Comparison of ENCODE assay signal across 23 cellular contexts in genomic region chr10:19987931-19988330, GRCh38.
"Had no signal": no experiment of that assay in that cellular context is flagged by ENCODE, and none has a peak within 500 bp of the region (broad histone marks: within the 10 kb centered on the region; RNA-seq: fewer than 3 reads in every experiment).

No MANE protein-coding gene starts in this region.

- H3K4me1 ChIP-seq: psoas muscle had no signal

- FAIRE-seq: astrocyte, colon, TTC549 had no signal

- DNase-seq: activated CD8-positive, alpha-beta memory T cell treated with anti-CD3 and anti-CD28 coated beads, Interleukin-2, amount 50 U/mL, for 48 hours; activated naive CD4-positive, alpha-beta T cell; activated T-cell treated with anti-CD3 and anti-CD28 coated beads, Interleukin-2, amount 50 U/mL, for 4 hours; adrenal gland; kidney glomerular epithelial cell; left ventricle myocardium superior; mammary epithelial cell; ovary; psoas muscle; right cardiac atrium; stimulated activated CD4-positive, alpha-beta T cell treated with anti-CD3 and anti-CD28 coated beads, Interleukin-4, amount 100 ng/mL, for 24 hours; stimulated activated naive CD4-positive, alpha-beta T cell treated with Interleukin-2 at 50 U/mL for 16 hours; T-helper 1 cell; tibial artery had no signal

- H3K27ac Mint-ChIP-seq: activated naive CD8-positive, alpha-beta T cell; activated T-helper 2 cell treated with anti-CD3 and anti-CD28 coated beads, Interferon-gamma antibody, Interleukin-2, Interleukin-4, amounts not matched to agents 10 μg/mL and 5 μg/mL and 100 μg/mL, durations not matched to agents 14 hours and 24 hours and 36 hours; natural killer cell treated with Interleukin-12 subunit alpha and Interleukin-12 subunit beta and Interleukin-15 and Interleukin-18, amount 100 ng/mL, for 72 hours had no signal

- H3K27me3 ChIP-seq: adrenal gland, neutrophil, ovary, tibial artery had no signal

- H3K27me3 Mint-ChIP-seq: activated naive CD8-positive, alpha-beta T cell; central memory CD8-positive, alpha-beta T cell; natural killer cell treated with Interleukin-12 subunit alpha and Interleukin-12 subunit beta and Interleukin-15 and Interleukin-18, amount 100 ng/mL, for 72 hours had no signal

- H3K4me3 ChIP-seq: adrenal gland, ovary, psoas muscle, tibial artery had no signal

- H3K9me3 Mint-ChIP-seq: activated T-cell treated with anti-CD3 and anti-CD28 coated beads, Interleukin-2, amount 50 U/mL, for 4 hours; natural killer cell treated with Interleukin-12 subunit alpha and Interleukin-12 subunit beta and Interleukin-15 and Interleukin-18, amount 100 ng/mL, for 72 hours had no signal

- H3K27ac ChIP-seq: adrenal gland, epithelial cell of prostate, neutrophil, ovary, psoas muscle, tibial artery had no signal

- H3K4me3 Mint-ChIP-seq: activated naive CD8-positive, alpha-beta T cell; activated T-cell treated with anti-CD3 and anti-CD28 coated beads, Interleukin-2, amount 50 U/mL, for 4 hours; central memory CD8-positive, alpha-beta T cell; natural killer cell treated with Interleukin-12 subunit alpha and Interleukin-12 subunit beta and Interleukin-15 and Interleukin-18, amount 100 ng/mL, for 72 hours had no signal

- H3K36me3 Mint-ChIP-seq: activated naive CD8-positive, alpha-beta T cell; natural killer cell treated with Interleukin-12 subunit alpha and Interleukin-12 subunit beta and Interleukin-15 and Interleukin-18, amount 100 ng/mL, for 72 hours had no signal

- ATAC-seq: activated T-cell treated with anti-CD3 and anti-CD28 coated beads, Interleukin-2, amount 50 U/mL, for 4 hours; left ventricle myocardium superior; natural killer cell treated with Interleukin-12 subunit alpha and Interleukin-12 subunit beta and Interleukin-15 and Interleukin-18, amount 100 ng/mL, for 72 hours; psoas muscle; right cardiac atrium had no signal

- H3K36me3 ChIP-seq: adrenal gland, neutrophil, ovary, tibial artery had no signal

- H3K9me3 ChIP-seq: adrenal gland, neutrophil, ovary, psoas muscle, tibial artery had no signal

- H3K4me1 Mint-ChIP-seq: central memory CD8-positive, alpha-beta T cell had no signal
